Comparison of ENCODE assay signal across 21 cellular contexts in the genomic region with DNA sequence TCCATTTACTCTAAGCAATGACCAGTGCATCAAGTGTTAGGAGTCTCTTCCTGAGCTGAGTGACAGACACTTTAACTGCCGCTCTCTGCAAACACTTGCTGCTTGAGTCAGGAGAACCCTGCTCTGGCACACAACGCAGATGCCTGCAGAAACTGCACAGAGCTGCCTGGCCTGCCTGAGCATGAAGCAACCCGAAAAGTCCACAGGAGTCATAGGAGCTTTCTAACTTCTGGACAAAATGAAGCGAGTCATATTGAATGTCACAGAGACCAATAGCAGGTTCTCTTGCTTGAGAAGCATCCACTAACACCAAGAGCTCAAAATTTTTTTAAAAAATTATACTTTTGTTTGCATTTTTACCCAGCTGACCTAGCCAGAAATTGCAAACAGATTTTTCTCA.
DNase-seq lines count a peak whose midpoint lies in the region; ATAC-seq and TF ChIP-seq lines count a peak whose summit lies in the region.
"Had no signal": no experiment of that assay in that cellular context is flagged by ENCODE, and none has a peak within 500 bp of the region (broad histone marks: within the 10 kb centered on the region; RNA-seq: fewer than 3 reads in every experiment).

No MANE protein-coding gene starts in this region.

- peaks cover 7% of the 10 kb centered on the region for H3K79me2 ChIP-seq in smooth muscle cell (ENCODE audit: low read depth)

- peaks cover 9 to 74% (median 43%) of the 10 kb centered on the region in 9 donors for H3K4me1 ChIP-seq in heart right ventricle
- H3K4me1 ChIP-seq in smooth muscle cell (ENCODE audit: low read depth), result peaks cover under 1% of the 10 kb centered on the region

- H3K4me3 ChIP-seq in heart right ventricle (no peak overlapping the region), smooth muscle cell (no peak overlapping the region)
- H3K4me3 ChIP-seq: mucosa of descending colon had no signal

- WGBS in heart right ventricle, 2 donors, result 41 to 59% methylated on average over 4 of the region's 4 CpGs
- WGBS in smooth muscle cell (ENCODE audit: low lambda C conversion rate), result 47% methylated on average over 4 of the region's 4 CpGs

- no peak overlapping the region for H3K9ac ChIP-seq in smooth muscle cell (ENCODE audit: low read depth)
- H3K9ac ChIP-seq: KMS-11 had no signal

- no peak overlapping the region for H2AFZ ChIP-seq in smooth muscle cell (ENCODE audit: low read depth)

- H3K27me3 ChIP-seq in heart right ventricle (no peaks in the 10 kb centered on the region), smooth muscle cell (ENCODE audit: low read depth) (no peaks in the 10 kb centered on the region)
- H3K27me3 ChIP-seq: neutrophil had no signal

- H3K27ac ChIP-seq in heart right ventricle (peak overlapping the region in 4 of 10 donors; percentile 10 to 23 (median 22)), smooth muscle cell (ENCODE audit: low read depth) (no peak overlapping the region)
- H3K27ac ChIP-seq: KMS-11, neutrophil had no signal

- peaks cover 9% of the 10 kb centered on the region for H3F3A ChIP-seq in smooth muscle cell (ENCODE audit: low read depth)

- DNase-seq in GM04503 (ENCODE audit: low read depth), result peak; percentile 64
- DNase-seq in amniotic epithelial cell (ENCODE audit: low read depth), result peak; percentile 21
- DNase-seq in heart right ventricle, result peak in 1 of 2 donors; percentile 37
- DNase-seq in smooth muscle cell (lab: John Stamatoyannopoulos, UW; ENCODE audit: unreplicated experiment), result no peak
- no peak for DNase-seq in DMS53 (lab: John Stamatoyannopoulos, UW)
- DNase-seq in NCI-H1694 (lab: John Stamatoyannopoulos, UW), result no peak
- DNase-seq: activated CD4-positive, alpha-beta T cell treated with anti-CD3 and anti-CD28 coated beads for 4 hours; activated CD8-positive, alpha-beta memory T cell treated with anti-CD3 and anti-CD28 coated beads, Interleukin-2, amount 50 U/mL, for 4 hours; DMS 273 treated with DMSO at 0.1 percent for 48 hours; H9; kidney; mucosa of descending colon; NCI-H1105 treated with DMSO at 0.1 percent for 48 hours; NCI-H2171; NCI-H82; PC-3; retina; stimulated activated CD4-positive, alpha-beta T cell treated with anti-CD3 and anti-CD28 coated beads, Interleukin-2, amount 100 ng/mL, for 24 hours had no signal

- intact Hi-C loops in heart right ventricle (cut with DNase I), result no loop called here

- TF ChIP-seq CTCF in heart right ventricle (IDR thresholded peaks at IDR 0.05) (no peak), smooth muscle cell (IDR thresholded peaks at IDR 0.05; ENCODE audit: borderline replicate concordance, insufficient read depth, poor library complexity, severe bottlenecking) (no peak)

- H3K9me3 ChIP-seq in heart right ventricle (no peaks in the 10 kb centered on the region), smooth muscle cell (replicated peaks; ENCODE audit: low read depth) (no peaks in the 10 kb centered on the region)
- H3K9me3 ChIP-seq: mucosa of descending colon, neutrophil had no signal

- H3K36me3 ChIP-seq in heart right ventricle (no peaks in the 10 kb centered on the region), smooth muscle cell (ENCODE audit: low read depth) (no peaks in the 10 kb centered on the region)
- H3K36me3 ChIP-seq: neutrophil had no signal

- H4K20me1 ChIP-seq in smooth muscle cell (ENCODE audit: low read depth), result no peaks in the 10 kb centered on the region

- ATAC-seq in heart right ventricle, result peak; percentile 49 to 87 (median 72)
- ATAC-seq in HG03460 (IDR thresholded peaks at IDR 0.05; ENCODE audit: unreplicated experiment), result no peak
- ATAC-seq: mucosa of descending colon, PC-3 had no signal

- H3K4me2 ChIP-seq in smooth muscle cell, result peak overlapping the region; percentile 5
- H3K4me2 ChIP-seq: KMS-11 had no signal

Comparison
In these comparisons a context has a peak if more than half of its experiments do, and no peak if none do; other contexts are left out.
1. DNase-seq: peak in GM04503 (single experiment) and amniotic epithelial cell (single experiment); none in smooth muscle cell (single experiment), DMS53 (single experiment) and NCI-H1694 (single experiment).